In the genomic region with DNA sequence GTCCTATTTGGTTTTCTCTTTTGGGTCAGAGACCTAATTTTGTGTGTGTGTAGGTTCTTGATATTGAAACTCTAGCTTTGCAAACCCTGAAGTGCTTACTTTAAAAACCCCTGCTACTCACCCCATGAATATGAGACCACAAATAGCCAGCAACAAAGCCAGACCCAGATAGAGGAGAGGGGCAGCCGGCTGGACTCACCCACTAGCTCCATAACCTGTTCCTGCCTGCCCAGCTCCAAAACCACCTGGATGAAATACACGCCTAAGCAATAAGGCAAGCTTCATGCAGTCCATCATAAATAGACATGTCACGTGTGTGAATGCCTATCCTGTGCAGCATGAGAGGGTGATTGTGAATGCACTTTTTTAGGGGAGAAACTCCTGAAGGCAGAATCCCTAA, we compare ENCODE assay signal across 23 cellular contexts.
"Had no signal": no experiment of that assay in that cellular context is flagged by ENCODE, and none has a peak within 500 bp of the region (broad histone marks: within the 10 kb centered on the region; RNA-seq: fewer than 3 reads in every experiment).

No MANE protein-coding gene starts in this region.

- H3K27ac Mint-ChIP-seq: dendritic cell treated with granulocyte-macrophage colony-stimulating factor and Interleukin-4, amounts not matched to agents 40 ng/mL and 50 ng/mL, for 4 days; effector memory CD8-positive, alpha-beta T cell; endodermal cell had no signal

- H3K27me3 ChIP-seq: colonic mucosa, dorsolateral prefrontal cortex, gastrocnemius medialis had no signal

- H3K36me3 ChIP-seq: colonic mucosa, esophagus squamous epithelium, gastrocnemius medialis, gastroesophageal sphincter, heart left ventricle, heart right ventricle had no signal

- H3K4me3 Mint-ChIP-seq: dendritic cell treated with granulocyte-macrophage colony-stimulating factor and Interleukin-4, amounts not matched to agents 40 ng/mL and 50 ng/mL, for 4 days; effector memory CD8-positive, alpha-beta T cell; endodermal cell had no signal

- H3K9me3 ChIP-seq: colonic mucosa, esophagus squamous epithelium, gastrocnemius medialis, heart left ventricle, heart right ventricle had no signal

- ATAC-seq: effector memory CD8-positive, alpha-beta T cell; esophagus mucosa; foreskin keratinocyte; gastrocnemius medialis; gastroesophageal sphincter; heart left ventricle; heart right ventricle had no signal

- H3K4me3 ChIP-seq: colonic mucosa, coronary artery, dorsolateral prefrontal cortex, esophagus squamous epithelium, gastrocnemius medialis, gastroesophageal sphincter, heart left ventricle, heart right ventricle had no signal

- H3K4me1 ChIP-seq: colonic mucosa had no signal

- DNase-seq: colonic mucosa; cortex of kidney; dermis blood vessel endothelial cell; dorsolateral prefrontal cortex; effector CD4-positive, alpha-beta T cell; effector CD8-positive, alpha-beta T cell; effector memory CD4-positive, alpha-beta T cell; effector memory CD8-positive, alpha-beta T cell; endodermal cell; erythroblast; esophagus squamous epithelium; foreskin fibroblast; foreskin keratinocyte; foreskin melanocyte; gastrocnemius medialis; glutamatergic neuron; heart left ventricle; heart right ventricle had no signal

- H3K27ac ChIP-seq: colonic mucosa, coronary artery, dorsolateral prefrontal cortex, epithelial cell of prostate, esophagus squamous epithelium, foreskin keratinocyte, gastrocnemius medialis, gastroesophageal sphincter, heart left ventricle, heart right ventricle had no signal

- H3K9me3 Mint-ChIP-seq: effector memory CD8-positive, alpha-beta T cell had no signal
